9 cellular contexts compared by ENCODE assay signal in the genomic region with DNA sequence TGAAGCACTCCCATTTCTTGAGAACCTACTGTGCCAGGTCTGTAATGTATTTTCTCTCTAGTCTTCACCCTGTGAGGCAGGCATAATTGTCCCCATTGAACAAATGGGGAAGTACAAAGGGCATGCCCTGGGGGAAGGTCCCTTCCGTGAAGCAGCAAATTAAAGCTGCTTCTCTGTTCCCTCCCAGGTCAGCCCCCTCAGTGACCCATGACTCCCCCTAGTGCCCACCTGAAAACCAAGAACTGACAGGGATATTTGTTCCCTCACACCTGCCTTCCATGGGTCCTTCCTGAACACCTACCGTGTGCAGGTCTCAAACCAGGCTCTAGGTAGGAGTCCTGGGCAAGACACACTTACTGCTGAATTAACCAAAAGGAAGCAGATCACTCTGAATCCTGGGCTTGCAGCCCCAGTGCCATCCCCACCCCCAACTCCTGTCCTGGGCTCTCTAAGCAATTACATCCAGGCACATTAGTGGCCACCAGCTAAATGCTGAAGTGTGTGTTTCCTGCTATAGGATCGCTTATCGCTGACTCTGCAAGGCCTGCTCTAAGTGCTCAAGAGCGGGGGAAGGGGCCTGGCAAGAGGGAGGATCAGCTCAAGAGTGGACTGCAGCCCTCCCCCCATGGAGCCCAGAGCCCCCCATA.
DNase-seq lines count a peak whose midpoint lies in the region; ATAC-seq and TF ChIP-seq lines count a peak whose summit lies in the region.
"Had no signal": no experiment of that assay in that cellular context is flagged by ENCODE, and none has a peak within 500 bp of the region (broad histone marks: within the 10 kb centered on the region; RNA-seq: fewer than 3 reads in every experiment).

No MANE protein-coding gene starts in this region.

- no peak overlapping the region for H2BK12ac ChIP-seq in neuronal stem cell (ENCODE audit: low read length)

- H3K4me2 ChIP-seq in neuronal stem cell (ENCODE audit: insufficient read depth, low read length, poor library complexity, severe bottlenecking), result no peak overlapping the region

- no peak overlapping the region for H3K23ac ChIP-seq in neuronal stem cell (ENCODE audit: low read depth, low read length, poor library complexity)

- no peaks in the 10 kb centered on the region; the same call in 1 of the 2 replicates for H3K27me3 ChIP-seq in Panc1 (ENCODE audit: control insufficient read depth, insufficient read depth, low read length)
- H3K27me3 ChIP-seq in neuronal stem cell (ENCODE audit: control insufficient read depth in 3 of 3, insufficient read depth in 3 of 3, low read depth in 1 of 3, low read length in 3 of 3), result peaks cover 0 to 1% (median 0%) of the 10 kb centered on the region in 3 experiments

- 0 out of 2 replicates have a peak, but pooled peaks have one; percentile 15 for TF ChIP-seq CTCF in LNCaP clone FGC (IDR thresholded peaks at IDR 0.05; ENCODE audit: control insufficient read depth, extremely low read depth, insufficient read depth)
- TF ChIP-seq CTCF in Panc1 (IDR thresholded peaks at IDR 0.05), result 0 out of 2 replicates have a peak, but pooled peaks have one; percentile 11

- no peak overlapping the region for H2BK5ac ChIP-seq in neuronal stem cell (ENCODE audit: low read length)

- no peaks in the 10 kb centered on the region for H3K4me1 ChIP-seq in Panc1 (ENCODE audit: control insufficient read depth, insufficient read depth, low read length)
- H3K4me1 ChIP-seq in neuronal stem cell (ENCODE audit: control insufficient read depth in 2 of 2, insufficient read depth in 1 of 2, low read depth in 1 of 2, low read length in 2 of 2), result peaks cover 0 to 8% of the 10 kb centered on the region in 2 donors

- intact Hi-C loops in Panc1 (cut with micrococcal nuclease; ENCODE audit: unreplicated experiment), result no loop called here

- no peak overlapping the region for H2BK15ac ChIP-seq in neuronal stem cell (ENCODE audit: low read length)

- H3K18ac ChIP-seq in neuronal stem cell (ENCODE audit: low read length), result peak overlapping the region; percentile 33

- no peak overlapping the region for H4K8ac ChIP-seq in neuronal stem cell (ENCODE audit: low read depth, low read length)

- H3K9me3 Mint-ChIP-seq in natural killer cell treated with Interleukin-12 subunit alpha and Interleukin-12 subunit beta and Interleukin-15 and Interleukin-18, amount 100 ng/mL, for 72 hours, result no peaks in the 10 kb centered on the region
- H3K9me3 Mint-ChIP-seq: activated CD4-positive, alpha-beta memory T cell treated with anti-CD3 and anti-CD28 coated beads for 36 hours had no signal

- peaks cover 8 to 9% of the 10 kb centered on the region in 2 donors for H3K27me3 Mint-ChIP-seq in natural killer cell treated with Interleukin-12 subunit alpha and Interleukin-12 subunit beta and Interleukin-15 and Interleukin-18, amount 100 ng/mL, for 72 hours

- no peaks in the 10 kb centered on the region for H3K9me3 ChIP-seq in Panc1 (ENCODE audit: control insufficient read depth, insufficient read depth, low read depth, low read length)
- peaks cover 0 to 2% of the 10 kb centered on the region in 2 donors for H3K9me3 ChIP-seq in neuronal stem cell (replicated peaks in 1 of 2; ENCODE audit: control insufficient read depth in 2 of 2, insufficient read depth in 1 of 2, low read depth in 1 of 2, low read length in 2 of 2)

- no peaks in the 10 kb centered on the region for H3K4me1 Mint-ChIP-seq in natural killer cell treated with Interleukin-12 subunit alpha and Interleukin-12 subunit beta and Interleukin-15 and Interleukin-18, amount 100 ng/mL, for 72 hours (ENCODE audit: low read depth in 2 of 2)

- H3K36me3 Mint-ChIP-seq in natural killer cell treated with Interleukin-12 subunit alpha and Interleukin-12 subunit beta and Interleukin-15 and Interleukin-18, amount 100 ng/mL, for 72 hours, result no peaks in the 10 kb centered on the region
- H3K36me3 Mint-ChIP-seq: activated CD4-positive, alpha-beta memory T cell treated with anti-CD3 and anti-CD28 coated beads for 36 hours had no signal

- no peak overlapping the region for H4K91ac ChIP-seq in neuronal stem cell (ENCODE audit: low read depth, low read length, poor library complexity)

- POLR2A ChIA-PET in Panc1 (lab: Charles Lee), result no interaction called here

- no peak overlapping the region for H3K27ac Mint-ChIP-seq in natural killer cell treated with Interleukin-12 subunit alpha and Interleukin-12 subunit beta and Interleukin-15 and Interleukin-18, amount 100 ng/mL, for 72 hours
- H3K27ac Mint-ChIP-seq: activated CD4-positive, alpha-beta memory T cell treated with anti-CD3 and anti-CD28 coated beads for 36 hours had no signal

- no peak overlapping the region for H2AFZ ChIP-seq in neuronal stem cell (ENCODE audit: low read length)

- DNase-seq in NOMO-1 (lab: John Stamatoyannopoulos, UW; ENCODE audit: unreplicated experiment in 2 of 2) (peak; percentile 29 to 55), NOMO-1 treated with dmso at 0.1 percent for 144 hours (lab: John Stamatoyannopoulos, UW; ENCODE audit: unreplicated experiment) (no peak), LNCaP clone FGC (ENCODE audit: low read depth) (no peak), Panc1 (ENCODE audit: low read depth, low spot score) (no peak), neuronal stem cell (ENCODE audit: low spot score) (no peak), NCI-H526 treated with DMSO at 0.1 percent for 48 hours (lab: John Stamatoyannopoulos, UW) (no peak), HK-2 (ENCODE audit: unreplicated experiment) (no peak)
- DNase-seq in natural killer cell treated with Interleukin-12 subunit alpha and Interleukin-12 subunit beta and Interleukin-15 and Interleukin-18, amount 100 ng/mL, for 72 hours (ENCODE audit: low spot score), result no peak
- DNase-seq: activated CD4-positive, alpha-beta memory T cell treated with anti-CD3 and anti-CD28 coated beads for 36 hours had no signal

- H3K9ac ChIP-seq in neuronal stem cell (ENCODE audit: low read depth, low read length, poor library complexity), result no peak overlapping the region

- no peak overlapping the region for H3K4me3 ChIP-seq in LNCaP clone FGC (ENCODE audit: low read depth, low read length)
- no peak overlapping the region for H3K4me3 ChIP-seq in Panc1 (ENCODE audit: low read depth in 2 of 2, low read length in 2 of 2)
- H3K4me3 ChIP-seq in neuronal stem cell (ENCODE audit: low read length in 2 of 2), result no peak overlapping the region

- H3K14ac ChIP-seq in neuronal stem cell (ENCODE audit: low read length), result no peak overlapping the region

- no peak overlapping the region for H2AK5ac ChIP-seq in neuronal stem cell (ENCODE audit: low read depth, low read length)

- no CpG with 5 or more reads among the region's 5 CpGs for WGBS in neuronal stem cell (ENCODE audit: extremely low coverage in 2 of 2, insufficient read length in 2 of 2, insufficient replicate concordance in 1 of 2), 2 donors

- H3K36me3 ChIP-seq in Panc1 (ENCODE audit: control insufficient read depth, insufficient read depth, low read length) (no peaks in the 10 kb centered on the region), neuronal stem cell (replicated peaks in 1 of 2; ENCODE audit: control insufficient read depth in 2 of 2, insufficient read depth in 2 of 2, low read length in 2 of 2) (no peaks in the 10 kb centered on the region)

- no peak overlapping the region for H3K4me3 Mint-ChIP-seq in natural killer cell treated with Interleukin-12 subunit alpha and Interleukin-12 subunit beta and Interleukin-15 and Interleukin-18, amount 100 ng/mL, for 72 hours
- H3K4me3 Mint-ChIP-seq: activated CD4-positive, alpha-beta memory T cell treated with anti-CD3 and anti-CD28 coated beads for 36 hours had no signal

- no TSS peak for BruUV-seq in Panc1 (replicated peaks; lab: Mats Ljungman, UMichigan)

- CTCF ChIA-PET in Panc1 (lab: Charles Lee), result no interaction called here

- in situ Hi-C loops in Panc1 (cut with HindIII; ENCODE audit: low pct_unique_long_range_greater_than_20kb, low sequenced_read_pairs), result no loop called here

- H3K79me1 ChIP-seq in neuronal stem cell (ENCODE audit: low read depth, low read length), result no peaks in the 10 kb centered on the region

- ATAC-seq in Panc1, result no peak
- ATAC-seq in natural killer cell treated with Interleukin-12 subunit alpha and Interleukin-12 subunit beta and Interleukin-15 and Interleukin-18, amount 100 ng/mL, for 72 hours, result no peak

- H2BK120ac ChIP-seq in neuronal stem cell (ENCODE audit: low read depth, low read length), result no peak overlapping the region

- no peak overlapping the region for H3K27ac ChIP-seq in Panc1 (ENCODE audit: low read length)
- H3K27ac ChIP-seq in neuronal stem cell (replicated peaks; ENCODE audit: low read length), result no peak overlapping the region

- H3K4ac ChIP-seq in neuronal stem cell (ENCODE audit: low read length), result no peak overlapping the region

Comparison
In these comparisons a context has a peak if more than half of its experiments do, and no peak if none do; other contexts are left out.
1. DNase-seq: peak in NOMO-1 (2 of 2); none in NOMO-1 treated with dmso at 0.1 percent for 144 hours (single experiment), LNCaP clone FGC (single experiment), Panc1 (single experiment), neuronal stem cell (single experiment), NCI-H526 treated with DMSO at 0.1 percent for 48 hours (single experiment), HK-2 (single experiment) and natural killer cell treated with Interleukin-12 subunit alpha and Interleukin-12 subunit beta and Interleukin-15 and Interleukin-18, amount 100 ng/mL, for 72 hours (single experiment).